ENCODE assay signal across 11 cellular contexts in the genomic region with DNA sequence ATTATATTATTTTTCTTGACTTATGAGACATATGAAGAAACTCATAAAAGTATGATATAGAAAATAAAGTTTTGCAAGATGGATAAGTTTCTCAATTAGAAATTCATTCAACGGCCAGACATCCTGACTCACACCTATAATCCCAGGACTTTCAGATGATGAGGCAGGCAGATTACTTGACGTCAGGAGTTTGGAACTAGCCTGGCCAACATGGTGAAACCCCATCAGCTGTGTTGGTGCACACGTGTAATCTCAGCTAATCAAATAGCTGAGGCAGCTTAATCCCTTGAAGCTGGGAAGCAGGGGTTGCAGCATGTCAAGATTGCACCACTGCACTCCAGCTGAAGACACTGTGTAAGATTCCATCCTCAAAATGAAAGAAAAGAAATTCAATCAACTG. TPM values are rescaled to one million over a fixed set of nuclear protein-coding genes. Genes with fewer than 3 reads are reported as not detected.
"Had no signal": no experiment of that assay in that cellular context is flagged by ENCODE, and none has a peak within 500 bp of the region (broad histone marks: within the 10 kb centered on the region; RNA-seq: fewer than 3 reads in every experiment).

No MANE protein-coding gene starts in this region.

RNA-seq across cellular contexts. Expression of a gene that starts 28.0 kb away (rescaled TPM):
- total RNA-seq: OCI-LY7, PC-3, PC-9, Peyer's patch, Right ventricle myocardium inferior, Right ventricle myocardium superior, RPMI7951, SJCRH30, SJSA1, SK-MEL-5 had no signal
- polyA plus RNA-seq: SK-N-SH had no signal
